22 cellular contexts compared by ENCODE assay signal in the genomic region with DNA sequence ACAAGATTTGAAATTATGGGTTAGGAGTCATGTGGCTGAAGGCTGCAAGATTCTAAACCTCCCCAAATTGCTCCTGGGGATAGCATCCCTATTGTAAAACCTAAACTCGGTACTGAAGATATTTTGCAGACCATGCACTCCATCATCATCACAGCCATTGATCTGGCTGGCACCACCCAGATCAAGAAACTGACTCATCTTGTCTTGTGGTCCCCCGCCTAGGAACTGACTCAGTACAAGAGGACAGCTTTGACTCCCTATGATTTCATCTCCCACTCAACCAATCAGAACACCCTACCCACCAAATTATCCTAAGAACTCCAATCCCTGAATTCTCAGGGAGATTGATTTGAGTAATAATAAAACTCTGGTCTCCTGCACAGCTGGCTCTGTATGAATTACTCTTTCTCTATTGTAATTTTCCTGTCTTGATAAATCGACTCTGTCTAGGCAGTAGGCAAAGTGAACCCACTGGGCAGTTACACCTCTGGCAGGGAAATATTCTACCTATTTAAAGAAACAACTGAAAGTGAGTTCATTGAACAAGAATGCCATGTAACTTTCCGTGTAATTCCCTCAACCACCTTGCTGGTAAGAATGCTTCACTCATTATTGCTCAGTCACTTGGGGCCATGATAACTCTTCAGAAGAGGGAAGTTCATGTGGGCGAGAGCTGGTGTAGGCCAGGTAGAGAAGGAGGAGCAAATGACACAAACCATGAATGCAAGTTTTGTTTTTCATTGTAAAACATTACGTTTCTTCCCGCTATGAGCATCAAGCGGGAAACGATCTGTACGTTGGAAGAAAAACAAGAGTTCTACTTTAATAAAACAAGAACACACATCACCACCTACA.
DNase-seq lines count a peak whose midpoint lies in the region; ATAC-seq and TF ChIP-seq lines count a peak whose summit lies in the region.
"Had no signal": no experiment of that assay in that cellular context is flagged by ENCODE, and none has a peak within 500 bp of the region (broad histone marks: within the 10 kb centered on the region; RNA-seq: fewer than 3 reads in every experiment).

No MANE protein-coding gene starts in this region.

- peak; percentile 97 for ATAC-seq in activated naive CD8-positive, alpha-beta T cell treated with anti-CD3 and anti-CD28 coated beads, Interleukin-2, amount 50 U/mL, for 24 hours
- ATAC-seq in HG03469 (IDR thresholded peaks at IDR 0.05; ENCODE audit: unreplicated experiment) (no peak), WTC11 (no peak)
- ATAC-seq: esophagus mucosa; heart left ventricle; naive thymus-derived CD8-positive, alpha-beta T cell; SK-N-SH treated with all-trans-retinoic acid at 6 μM for 48 hours had no signal

- H3K36me3 Mint-ChIP-seq in activated naive CD8-positive, alpha-beta T cell treated with anti-CD3 and anti-CD28 coated beads, Interleukin-2, amount 50 U/mL, for 24 hours (ENCODE audit: low read depth), result peaks cover 1% of the 10 kb centered on the region
- H3K36me3 Mint-ChIP-seq in WTC11, result 0 out of 2 replicates have a peak, but pooled peaks cover 5% of the 10 kb centered on the region
- H3K36me3 Mint-ChIP-seq: naive thymus-derived CD8-positive, alpha-beta T cell had no signal

- H3K27ac Mint-ChIP-seq in activated naive CD8-positive, alpha-beta T cell treated with anti-CD3 and anti-CD28 coated beads, Interleukin-2, amount 50 U/mL, for 24 hours, result peak overlapping the region; percentile 33
- H3K27ac Mint-ChIP-seq in WTC11, result no peak overlapping the region
- H3K27ac Mint-ChIP-seq: naive thymus-derived CD8-positive, alpha-beta T cell had no signal

- DNase-seq in activated T-cell treated with anti-CD3 and anti-CD28 coated beads for 24 hours (ENCODE audit: low read depth), result peak; percentile 31
- DNase-seq in activated T-cell treated with anti-CD3 and anti-CD28 coated beads, Interleukin-2, amount 50 U/mL, for 1 hour, result no peak
- DNase-seq in M059J (ENCODE audit: low read depth), result peak; percentile 40
- DNase-seq in activated naive CD8-positive, alpha-beta T cell treated with anti-CD3 and anti-CD28 coated beads, Interleukin-2, amount 50 U/mL, for 24 hours, result no peak
- peak; percentile 34 to 42 for DNase-seq in stimulated activated CD8-positive, alpha-beta memory T cell treated with anti-CD3 and anti-CD28 coated beads, Interleukin-15, amount 100 ng/mL, for 48 hours (ENCODE audit: low read depth in 2 of 2)
- DNase-seq in hepatic stellate cell (ENCODE audit: low spot score), result no peak
- DNase-seq in WTC11 (ENCODE audit: low spot score), result no peak
- DNase-seq: adrenal gland; DMS153; HCEC 1CT; heart left ventricle; KG1; naive thymus-derived CD8-positive, alpha-beta T cell; NCI-H1092 treated with DMSO at 0.1 percent for 48 hours; NCI-H2081 treated with DMSO at 0.1 percent for 48 hours; NCI-H526 treated with DMSO at 0.1 percent for 48 hours; OCI-M1; posterior cingulate gyrus; substantia nigra had no signal

- peaks cover 4% of the 10 kb centered on the region for H3K9me3 Mint-ChIP-seq in activated naive CD8-positive, alpha-beta T cell treated with anti-CD3 and anti-CD28 coated beads, Interleukin-2, amount 50 U/mL, for 24 hours
- peaks cover 26% of the 10 kb centered on the region for H3K9me3 Mint-ChIP-seq in WTC11

- peaks cover 16% of the 10 kb centered on the region for H3K4me1 Mint-ChIP-seq in activated naive CD8-positive, alpha-beta T cell treated with anti-CD3 and anti-CD28 coated beads, Interleukin-2, amount 50 U/mL, for 24 hours
- peaks cover 28% of the 10 kb centered on the region for H3K4me1 Mint-ChIP-seq in WTC11
- H3K4me1 Mint-ChIP-seq: naive thymus-derived CD8-positive, alpha-beta T cell had no signal

- POLR2A ChIA-PET in WTC11 (lab: Charles Lee), result no interaction called here

- no peak for TF ChIP-seq CTCF in WTC11 (IDR thresholded peaks at IDR 0.05)

- H3K27me3 Mint-ChIP-seq in activated naive CD8-positive, alpha-beta T cell treated with anti-CD3 and anti-CD28 coated beads, Interleukin-2, amount 50 U/mL, for 24 hours, result peaks cover 2% of the 10 kb centered on the region
- H3K27me3 Mint-ChIP-seq in WTC11 (ENCODE audit: low read depth), result peaks cover 28% of the 10 kb centered on the region
- H3K27me3 Mint-ChIP-seq: naive thymus-derived CD8-positive, alpha-beta T cell had no signal

- H3K4me3 Mint-ChIP-seq in activated naive CD8-positive, alpha-beta T cell treated with anti-CD3 and anti-CD28 coated beads, Interleukin-2, amount 50 U/mL, for 24 hours, result no peak overlapping the region
- no peak overlapping the region for H3K4me3 Mint-ChIP-seq in WTC11
- H3K4me3 Mint-ChIP-seq: naive thymus-derived CD8-positive, alpha-beta T cell had no signal

- CTCF ChIA-PET in WTC11 (lab: Charles Lee), result no interaction called here

TF ChIP-seq in WTC11, 78 proteins besides CTCF, POLR2A, EP300 and RAD21 (continues in another document):
- TF ChIP-seq, protein P1, sequence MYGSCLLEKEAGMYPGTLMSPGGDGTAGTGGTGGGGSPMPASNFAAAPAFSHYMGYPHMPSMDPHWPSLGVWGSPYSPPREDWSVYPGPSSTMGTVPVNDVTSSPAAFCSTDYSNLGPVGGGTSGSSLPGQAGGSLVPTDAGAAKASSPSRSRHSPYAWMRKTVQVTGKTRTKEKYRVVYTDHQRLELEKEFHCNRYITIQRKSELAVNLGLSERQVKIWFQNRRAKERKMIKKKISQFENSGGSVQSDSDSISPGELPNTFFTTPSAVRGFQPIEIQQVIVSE (CRISPR knock-in tag; IDR thresholded peaks at IDR 0.05; ENCODE audit: borderline replicate concordance), result no peak
- TF ChIP-seq, protein P2, sequence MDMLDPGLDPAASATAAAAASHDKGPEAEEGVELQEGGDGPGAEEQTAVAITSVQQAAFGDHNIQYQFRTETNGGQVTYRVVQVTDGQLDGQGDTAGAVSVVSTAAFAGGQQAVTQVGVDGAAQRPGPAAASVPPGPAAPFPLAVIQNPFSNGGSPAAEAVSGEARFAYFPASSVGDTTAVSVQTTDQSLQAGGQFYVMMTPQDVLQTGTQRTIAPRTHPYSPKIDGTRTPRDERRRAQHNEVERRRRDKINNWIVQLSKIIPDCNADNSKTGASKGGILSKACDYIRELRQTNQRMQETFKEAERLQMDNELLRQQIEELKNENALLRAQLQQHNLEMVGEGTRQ (CRISPR knock-in tag; IDR thresholded peaks at IDR 0.05), result no peak
- TF ChIP-seq, protein P3, sequence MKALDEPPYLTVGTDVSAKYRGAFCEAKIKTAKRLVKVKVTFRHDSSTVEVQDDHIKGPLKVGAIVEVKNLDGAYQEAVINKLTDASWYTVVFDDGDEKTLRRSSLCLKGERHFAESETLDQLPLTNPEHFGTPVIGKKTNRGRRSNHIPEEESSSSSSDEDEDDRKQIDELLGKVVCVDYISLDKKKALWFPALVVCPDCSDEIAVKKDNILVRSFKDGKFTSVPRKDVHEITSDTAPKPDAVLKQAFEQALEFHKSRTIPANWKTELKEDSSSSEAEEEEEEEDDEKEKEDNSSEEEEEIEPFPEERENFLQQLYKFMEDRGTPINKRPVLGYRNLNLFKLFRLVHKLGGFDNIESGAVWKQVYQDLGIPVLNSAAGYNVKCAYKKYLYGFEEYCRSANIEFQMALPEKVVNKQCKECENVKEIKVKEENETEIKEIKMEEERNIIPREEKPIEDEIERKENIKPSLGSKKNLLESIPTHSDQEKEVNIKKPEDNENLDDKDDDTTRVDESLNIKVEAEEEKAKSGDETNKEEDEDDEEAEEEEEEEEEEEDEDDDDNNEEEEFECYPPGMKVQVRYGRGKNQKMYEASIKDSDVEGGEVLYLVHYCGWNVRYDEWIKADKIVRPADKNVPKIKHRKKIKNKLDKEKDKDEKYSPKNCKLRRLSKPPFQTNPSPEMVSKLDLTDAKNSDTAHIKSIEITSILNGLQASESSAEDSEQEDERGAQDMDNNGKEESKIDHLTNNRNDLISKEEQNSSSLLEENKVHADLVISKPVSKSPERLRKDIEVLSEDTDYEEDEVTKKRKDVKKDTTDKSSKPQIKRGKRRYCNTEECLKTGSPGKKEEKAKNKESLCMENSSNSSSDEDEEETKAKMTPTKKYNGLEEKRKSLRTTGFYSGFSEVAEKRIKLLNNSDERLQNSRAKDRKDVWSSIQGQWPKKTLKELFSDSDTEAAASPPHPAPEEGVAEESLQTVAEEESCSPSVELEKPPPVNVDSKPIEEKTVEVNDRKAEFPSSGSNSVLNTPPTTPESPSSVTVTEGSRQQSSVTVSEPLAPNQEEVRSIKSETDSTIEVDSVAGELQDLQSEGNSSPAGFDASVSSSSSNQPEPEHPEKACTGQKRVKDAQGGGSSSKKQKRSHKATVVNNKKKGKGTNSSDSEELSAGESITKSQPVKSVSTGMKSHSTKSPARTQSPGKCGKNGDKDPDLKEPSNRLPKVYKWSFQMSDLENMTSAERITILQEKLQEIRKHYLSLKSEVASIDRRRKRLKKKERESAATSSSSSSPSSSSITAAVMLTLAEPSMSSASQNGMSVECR (CRISPR knock-in tag; IDR thresholded peaks at IDR 0.05; ENCODE audit: borderline replicate concordance), result no peak
- TF ChIP-seq, protein P4, sequence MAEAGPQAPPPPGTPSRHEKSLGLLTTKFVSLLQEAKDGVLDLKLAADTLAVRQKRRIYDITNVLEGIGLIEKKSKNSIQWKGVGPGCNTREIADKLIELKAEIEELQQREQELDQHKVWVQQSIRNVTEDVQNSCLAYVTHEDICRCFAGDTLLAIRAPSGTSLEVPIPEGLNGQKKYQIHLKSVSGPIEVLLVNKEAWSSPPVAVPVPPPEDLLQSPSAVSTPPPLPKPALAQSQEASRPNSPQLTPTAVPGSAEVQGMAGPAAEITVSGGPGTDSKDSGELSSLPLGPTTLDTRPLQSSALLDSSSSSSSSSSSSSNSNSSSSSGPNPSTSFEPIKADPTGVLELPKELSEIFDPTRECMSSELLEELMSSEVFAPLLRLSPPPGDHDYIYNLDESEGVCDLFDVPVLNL (CRISPR knock-in tag; IDR thresholded peaks at IDR 0.05; ENCODE audit: borderline replicate concordance, low read depth), result no peak

Comparison
In these comparisons a context has a peak if more than half of its experiments do, and no peak if none do; other contexts are left out.
1. DNase-seq: peak in activated T-cell treated with anti-CD3 and anti-CD28 coated beads for 24 hours (single experiment), M059J (single experiment) and stimulated activated CD8-positive, alpha-beta memory T cell treated with anti-CD3 and anti-CD28 coated beads, Interleukin-15, amount 100 ng/mL, for 48 hours (2 of 2); none in activated T-cell treated with anti-CD3 and anti-CD28 coated beads, Interleukin-2, amount 50 U/mL, for 1 hour (single experiment), activated naive CD8-positive, alpha-beta T cell treated with anti-CD3 and anti-CD28 coated beads, Interleukin-2, amount 50 U/mL, for 24 hours (single experiment), hepatic stellate cell (single experiment) and WTC11 (single experiment).